Comparison of ENCODE assay signal across 9 cellular contexts in genomic region chr2:230974096-230974913, GRCh38. TPM values are rescaled to one million over a fixed set of nuclear protein-coding genes. Genes with fewer than 3 reads are reported as not detected.
DNase-seq lines count a peak whose midpoint lies in the region; ATAC-seq and TF ChIP-seq lines count a peak whose summit lies in the region.
"Had no signal": no experiment of that assay in that cellular context is flagged by ENCODE, and none has a peak within 500 bp of the region (broad histone marks: within the 10 kb centered on the region; RNA-seq: fewer than 3 reads in every experiment).

No MANE protein-coding gene starts in this region.

- no peak overlapping the region for H3K9ac ChIP-seq in colonic mucosa (ENCODE audit: low read depth in 2 of 2, low read length in 2 of 2)

- no peaks in the 10 kb centered on the region for H4K20me1 ChIP-seq in PC-9 (ENCODE audit: insufficient read depth)

- H2AFZ ChIP-seq in PC-9: no peak overlapping the region

- no peaks in the 10 kb centered on the region for H3K9me2 ChIP-seq in PC-9 (ENCODE audit: insufficient read depth)

- H3F3A ChIP-seq in PC-9 (ENCODE audit: insufficient read depth, low read depth): no peaks in the 10 kb centered on the region

- TF ChIP-seq CTCF in upper lobe of right lung (IDR thresholded peaks at IDR 0.05): no peak
- no peak for TF ChIP-seq CTCF in colonic mucosa (IDR thresholded peaks at IDR 0.05)
- no peak for TF ChIP-seq CTCF in PC-9 (conservative IDR thresholded peaks at IDR 0.05)

- H3K4me1 ChIP-seq in upper lobe of right lung (no peaks in the 10 kb centered on the region), colonic mucosa (no peaks in the 10 kb centered on the region), PC-9 (replicated peaks; ENCODE audit: insufficient read depth) (no peaks in the 10 kb centered on the region; the same call in 1 of the 2 replicates)

- H3K9me3 ChIP-seq in upper lobe of right lung (no peaks in the 10 kb centered on the region), colonic mucosa (no peaks in the 10 kb centered on the region), PC-9 (ENCODE audit: insufficient read depth, low read depth) (no peaks in the 10 kb centered on the region)

- no peak overlapping the region for H3K4me2 ChIP-seq in PC-9

- no TSS peak for BruUV-seq in PC-9 (replicated peaks; lab: Mats Ljungman, UMichigan)

- H3K27me3 ChIP-seq in upper lobe of right lung: no peaks in the 10 kb centered on the region
- H3K27me3 ChIP-seq in colonic mucosa: no peaks in the 10 kb centered on the region
- no peaks in the 10 kb centered on the region for H3K27me3 ChIP-seq in PC-9 (ENCODE audit: insufficient read depth, low read depth)

- H3K36me3 ChIP-seq in upper lobe of right lung: no peaks in the 10 kb centered on the region
- H3K36me3 ChIP-seq in colonic mucosa: no peaks in the 10 kb centered on the region
- no peaks in the 10 kb centered on the region for H3K36me3 ChIP-seq in PC-9 (ENCODE audit: low read depth)

- CTCF ChIA-PET in PC-9 (lab: Charles Lee): interaction anchor here (0.5 kb wide), 1 partner anchor 336 kb away, joined by 3 read pairs; no protein-coding TSS in a partner anchor

- POLR2A ChIA-PET in PC-9 (lab: Charles Lee; ENCODE audit: unreplicated experiment): no interaction called here

- peak; percentile 91 for DNase-seq in ELR (ENCODE audit: low read depth)
- DNase-seq in LHCN-M2 (ENCODE audit: low read depth): peak; percentile 86
- peak; percentile 64 for DNase-seq in activated T-cell treated with anti-CD3 and anti-CD28 coated beads, Interleukin-2, amount 50 U/mL, for 1 hour
- peak in 1 of 2 donors; percentile 34 for DNase-seq in left colon
- no peak for DNase-seq in upper lobe of right lung
- no peak for DNase-seq in colonic mucosa
- DNase-seq in PC-9: no peak

- no peaks in the 10 kb centered on the region for H3K79me2 ChIP-seq in PC-9 (ENCODE audit: low read depth)

- intact Hi-C loops in left colon (cut with DNase I, micrococcal nuclease) (no loop called here), upper lobe of right lung (cut with DNase I) (no loop called here), colonic mucosa (cut with DNase I) (no loop called here), PC-9 (cut with micrococcal nuclease; ENCODE audit: unreplicated experiment) (no loop called here)

- H3K27ac ChIP-seq in upper lobe of right lung (no peak overlapping the region), colonic mucosa (no peak overlapping the region), PC-9 (no peak overlapping the region)

- ATAC-seq in GM21723 (IDR thresholded peaks at IDR 0.05; ENCODE audit: unreplicated experiment): peak; percentile 76
- peak; percentile 31 for ATAC-seq in left colon
- peak; percentile 78 for ATAC-seq in upper lobe of right lung

- H3K4me3 ChIP-seq in upper lobe of right lung: no peak overlapping the region
- no peak overlapping the region for H3K4me3 ChIP-seq in colonic mucosa
- no peak overlapping the region for H3K4me3 ChIP-seq in PC-9

RNA-seq across cellular contexts. Expression of gene SPATA3, which starts 21.6 kb away (rescaled TPM):
- not detected in 2 replicates for total RNA-seq in LHCN-M2 (2014; rRNA removed)
- not detected for polyA plus RNA-seq in LHCN-M2 (2012)
- total RNA-seq in left colon: not detected
- not detected for total RNA-seq in upper lobe of right lung
- total RNA-seq in colonic mucosa: not detected
- not detected in 2 replicates for total RNA-seq in PC-9 (2021)
- total RNA-seq: neural crest cell had no signal

RNA-seq across cellular contexts. Expression of gene GPR55, which starts 49.3 kb away (rescaled TPM):
- total RNA-seq in LHCN-M2 (2014; rRNA removed) (not detected in 2 replicates), left colon (under 1 TPM; 0.34 TPM), upper lobe of right lung (1.2 TPM), colonic mucosa (1 to 10 TPM in 1 of 2 donors, under 1 TPM in 1; 0.35 to 1.0 TPM), PC-9 (2021) (not detected in 2 replicates)
- not detected for polyA plus RNA-seq in LHCN-M2 (2012)
- total RNA-seq: neural crest cell had no signal

Comparison
In these comparisons a context has a peak if more than half of its experiments do, and no peak if none do; other contexts are left out.
1. DNase-seq: peak in ELR (single experiment), LHCN-M2 (single experiment) and activated T-cell treated with anti-CD3 and anti-CD28 coated beads, Interleukin-2, amount 50 U/mL, for 1 hour (single experiment); none in upper lobe of right lung (single experiment), colonic mucosa (single experiment) and PC-9 (0 of 2).
2. Peak in every context shown above with its lines, with median percentiles within 50 percentile points of each other: ATAC-seq.